ENCODE assay signal across 8 cellular contexts in the genomic region with DNA sequence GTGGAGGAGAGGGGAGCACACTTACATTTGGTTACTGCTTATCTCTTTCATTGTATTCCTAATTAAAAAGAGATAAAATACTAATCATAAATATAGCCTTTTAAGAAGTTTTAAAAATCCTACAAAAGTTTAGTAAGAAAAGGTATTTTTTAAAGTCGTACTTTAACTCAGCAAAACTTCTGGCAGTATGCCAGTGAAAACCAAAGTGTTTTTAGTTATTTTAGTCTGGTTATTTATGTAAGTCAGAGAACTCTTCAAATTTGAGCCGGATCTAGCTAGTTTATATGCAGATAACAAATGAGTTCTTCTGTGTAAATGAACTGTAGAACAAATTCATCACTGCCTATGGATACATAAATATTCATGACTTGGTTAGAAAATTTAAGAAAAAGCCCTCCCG. TPM values are rescaled to one million over a fixed set of nuclear protein-coding genes. Genes with fewer than 3 reads are reported as not detected.
DNase-seq lines count a peak whose midpoint lies in the region; ATAC-seq and TF ChIP-seq lines count a peak whose summit lies in the region.
"Had no signal": no experiment of that assay in that cellular context is flagged by ENCODE, and none has a peak within 500 bp of the region (broad histone marks: within the 10 kb centered on the region; RNA-seq: fewer than 3 reads in every experiment).

No MANE protein-coding gene starts in this region.

- 67% methylated on average over 3 of the region's 3 CpGs for WGBS in suprapubic skin

- DNase-seq in HFFc6, result no peak
- no peak for DNase-seq in SK-N-MC (ENCODE audit: low read depth, low spot score)
- DNase-seq in suprapubic skin (ENCODE audit: low spot score in 2 of 2), result no peak
- no peak for DNase-seq in NCI-H526 treated with DMSO at 0.1 percent for 48 hours (lab: John Stamatoyannopoulos, UW)
- no peak for DNase-seq in activated naive CD4-positive, alpha-beta T cell treated with anti-CD3 and anti-CD28 coated beads, Interleukin-2, amount 50 U/mL, for 16 hours
- DNase-seq: right cardiac atrium had no signal

- H3K27ac Mint-ChIP-seq in HFFc6 (peak overlapping the region; percentile 18; the same call in 1 of the 2 replicates), nephron (peak overlapping the region; percentile 91 to 97 (median 92))

- H3K27me3 Mint-ChIP-seq in HFFc6 (ENCODE audit: insufficient read depth) (no peaks in the 10 kb centered on the region), nephron (ENCODE audit: low read depth) (no peaks in the 10 kb centered on the region)

- H3K4me1 ChIP-seq in suprapubic skin, result peaks cover 8% of the 10 kb centered on the region

- peaks cover 14% of the 10 kb centered on the region for H3K4me1 Mint-ChIP-seq in HFFc6 (ENCODE audit: low read depth)
- peaks cover 13% of the 10 kb centered on the region for H3K4me1 Mint-ChIP-seq in nephron

- TF ChIP-seq CTCF in HFFc6 (IDR thresholded peaks at IDR 0.05) (no peak), nephron (IDR thresholded peaks at IDR 0.05; ENCODE audit: unreplicated experiment in 3 of 3) (no peak), suprapubic skin (IDR thresholded peaks at IDR 0.05) (no peak)

- peak overlapping the region; percentile 66; the same call in 1 of the 2 replicates for H3K27ac ChIP-seq in SK-N-MC
- no peak overlapping the region for H3K27ac ChIP-seq in suprapubic skin

- TF ChIP-seq EP300 in suprapubic skin (IDR thresholded peaks at IDR 0.05), result no peak

- H3K9me3 ChIP-seq in SK-N-MC (ENCODE audit: low read depth, low read length) (no peaks in the 10 kb centered on the region), suprapubic skin (no peaks in the 10 kb centered on the region)

- H3K9me3 Mint-ChIP-seq in HFFc6, result no peaks in the 10 kb centered on the region
- no peaks in the 10 kb centered on the region for H3K9me3 Mint-ChIP-seq in nephron

- TF ChIP-seq POLR2A in suprapubic skin (IDR thresholded peaks at IDR 0.05), result no peak

- ATAC-seq in GM18858 (IDR thresholded peaks at IDR 0.05; ENCODE audit: unreplicated experiment), result peak; percentile 14

- peak overlapping the region; percentile 42 for H3K4me3 ChIP-seq in SK-N-MC
- H3K4me3 ChIP-seq in suprapubic skin, result no peak overlapping the region

- no peak overlapping the region for H3K9ac ChIP-seq in SK-N-MC (ENCODE audit: insufficient read length)

- H3K27me3 ChIP-seq in suprapubic skin, result no peaks in the 10 kb centered on the region

- H3K36me3 Mint-ChIP-seq in HFFc6 (ENCODE audit: low read depth) (peaks cover 14% of the 10 kb centered on the region; the same call in 1 of the 2 replicates), nephron (ENCODE audit: low read depth) (peaks cover 27% of the 10 kb centered on the region)

- peaks cover 11% of the 10 kb centered on the region for H3K36me3 ChIP-seq in SK-N-MC (ENCODE audit: insufficient read depth, low read length)
- peaks cover 23% of the 10 kb centered on the region for H3K36me3 ChIP-seq in suprapubic skin

- H3K4me3 Mint-ChIP-seq in HFFc6 (no peak overlapping the region), nephron (no peak overlapping the region)

RNA-seq across cellular contexts. Expression of a gene that starts 36.5 kb away (rescaled TPM):
- under 1 TPM in 5 of 6 experiments, not detected in 1; 0.09 to 0.17 (median 0.14) TPM for total RNA-seq in HFFc6 (2021; fragmentation: NEBNext Ultra II Directional; extraction: Animal tissue kit (Norgen Biotek cat#: 25700))
- total RNA-seq in suprapubic skin, result 1 to 10 TPM in 3 of 4 donors, under 1 TPM in 1; 0.45 to 2.2 (median 1.8) TPM
